Comparison of ENCODE assay signal across 1 cellular context in genomic region chr6:30686908-30687658, GRCh38.
A peak's percentile ranks its signal among the peaks of the same experiment; 100 is the strongest.
TF ChIP-seq lines count a peak whose summit lies in the region.

No MANE protein-coding gene starts in this region.

TF ChIP-seq in H1, 55 proteins besides CTCF, POLR2A, EP300 and RAD21 (continued from another document):
- TF ChIP-seq BCL11A (IDR thresholded peaks at IDR 0.05; ENCODE audit: low read depth in 2 of 2, low read length in 2 of 2) (no peak), FOSL1 (IDR thresholded peaks at IDR 0.05; ENCODE audit: insufficient read depth, low read depth, low read length) (no peak), SIN3A (conservative IDR thresholded peaks at IDR 0.05 in 1 of 2, IDR thresholded peaks at IDR 0.05 in 1 of 2; ENCODE audit: low read depth in 1 of 2, low read length in 2 of 2) (peak; percentile 74 to 93; a peak in 3 of 4 replicates), E2F6 (IDR thresholded peaks at IDR 0.05) (no peak), SIX5 (IDR thresholded peaks at IDR 0.05; ENCODE audit: low read depth, low read length) (no peak), JUND (IDR thresholded peaks at IDR 0.05; ENCODE audit: low read length) (no peak), ASH2L (IDR thresholded peaks at IDR 0.05; ENCODE audit: low read length) (peak; percentile 22), CBX5 (IDR thresholded peaks at IDR 0.05; ENCODE audit: low read depth, low read length) (no peak), CEBPB (IDR thresholded peaks at IDR 0.05; ENCODE audit: low read depth, low read length) (no peak), CREB1 (IDR thresholded peaks at IDR 0.05) (no peak), POU5F1 (IDR thresholded peaks at IDR 0.05; ENCODE audit: low read depth, low read length) (no peak), EGR1 (IDR thresholded peaks at IDR 0.05; ENCODE audit: borderline replicate concordance, low read depth, low read length) (peak; percentile 97), TBP (IDR thresholded peaks at IDR 0.05; ENCODE audit: low read depth, low read length) (no peak), TAF7 (optimal IDR thresholded peaks at IDR 0.05; ENCODE audit: borderline replicate concordance, low read depth, low read length) (peak; percentile 16), CBX8 (IDR thresholded peaks at IDR 0.05; ENCODE audit: borderline replicate concordance, low read depth, low read length) (no peak), BACH1 (IDR thresholded peaks at IDR 0.05; ENCODE audit: low read length) (peak; percentile 81), YY1 (IDR thresholded peaks at IDR 0.05; ENCODE audit: low read depth, low read length) (no peak), SP1 (IDR thresholded peaks at IDR 0.05; ENCODE audit: low read depth, low read length) (0 out of 2 replicates have a peak, but pooled peaks have one; percentile 57), POLR2AphosphoS5 (IDR thresholded peaks at IDR 0.05; ENCODE audit: low read depth, low read length) (peak; percentile 27; the same call in 1 of the 2 replicates), CTBP2 (IDR thresholded peaks at IDR 0.05; ENCODE audit: borderline replicate concordance, insufficient read depth, insufficient read length, low read length) (peak; percentile 83), KDM4A (IDR thresholded peaks at IDR 0.05; ENCODE audit: low read depth, low read length, severe bottlenecking) (peak; percentile 90), RFX5 (IDR thresholded peaks at IDR 0.05; ENCODE audit: borderline replicate concordance, low read depth, low read length) (no peak), HDAC2 (IDR thresholded peaks at IDR 0.05; ENCODE audit: borderline replicate concordance in 1 of 2, low read depth in 2 of 2, low read length in 2 of 2) (peak; percentile 26 to 79; a peak in 3 of 4 replicates), SRF (IDR thresholded peaks at IDR 0.05; ENCODE audit: low read depth, low read length) (no peak), KDM5A (IDR thresholded peaks at IDR 0.05; ENCODE audit: low read length) (no peak), EZH2 (IDR thresholded peaks at IDR 0.05; ENCODE audit: low read depth, low read length, severe bottlenecking) (no peak), MAFK (IDR thresholded peaks at IDR 0.05; ENCODE audit: low read depth, low read length) (no peak), CHD1 (IDR thresholded peaks at IDR 0.05; ENCODE audit: low read depth, low read length) (no peak), PHF8 (conservative IDR thresholded peaks at IDR 0.05; ENCODE audit: low read depth, low read length) (0 out of 2 replicates have a peak, but pooled peaks have one; percentile 41), SP4 (IDR thresholded peaks at IDR 0.05; ENCODE audit: low read length) (0 out of 2 replicates have a peak, but pooled peaks have one; percentile 41), SIRT6 (IDR thresholded peaks at IDR 0.05; ENCODE audit: low read length) (no peak), SP2 (IDR thresholded peaks at IDR 0.05; ENCODE audit: low read length) (no peak), TCF12 (IDR thresholded peaks at IDR 0.05; ENCODE audit: low read depth, low read length) (0 out of 2 replicates have a peak, but pooled peaks have one; percentile 4), NANOG (IDR thresholded peaks at IDR 0.05; ENCODE audit: insufficient read depth, low read depth, low read length, poor library complexity, severe bottlenecking) (no peak), RBBP5 (IDR thresholded peaks at IDR 0.05; ENCODE audit: borderline replicate concordance, low read depth, low read length) (peak; percentile 73; the same call in 1 of the 2 replicates)
